ENCODE assay signal across 2 cellular contexts in the genomic region with DNA sequence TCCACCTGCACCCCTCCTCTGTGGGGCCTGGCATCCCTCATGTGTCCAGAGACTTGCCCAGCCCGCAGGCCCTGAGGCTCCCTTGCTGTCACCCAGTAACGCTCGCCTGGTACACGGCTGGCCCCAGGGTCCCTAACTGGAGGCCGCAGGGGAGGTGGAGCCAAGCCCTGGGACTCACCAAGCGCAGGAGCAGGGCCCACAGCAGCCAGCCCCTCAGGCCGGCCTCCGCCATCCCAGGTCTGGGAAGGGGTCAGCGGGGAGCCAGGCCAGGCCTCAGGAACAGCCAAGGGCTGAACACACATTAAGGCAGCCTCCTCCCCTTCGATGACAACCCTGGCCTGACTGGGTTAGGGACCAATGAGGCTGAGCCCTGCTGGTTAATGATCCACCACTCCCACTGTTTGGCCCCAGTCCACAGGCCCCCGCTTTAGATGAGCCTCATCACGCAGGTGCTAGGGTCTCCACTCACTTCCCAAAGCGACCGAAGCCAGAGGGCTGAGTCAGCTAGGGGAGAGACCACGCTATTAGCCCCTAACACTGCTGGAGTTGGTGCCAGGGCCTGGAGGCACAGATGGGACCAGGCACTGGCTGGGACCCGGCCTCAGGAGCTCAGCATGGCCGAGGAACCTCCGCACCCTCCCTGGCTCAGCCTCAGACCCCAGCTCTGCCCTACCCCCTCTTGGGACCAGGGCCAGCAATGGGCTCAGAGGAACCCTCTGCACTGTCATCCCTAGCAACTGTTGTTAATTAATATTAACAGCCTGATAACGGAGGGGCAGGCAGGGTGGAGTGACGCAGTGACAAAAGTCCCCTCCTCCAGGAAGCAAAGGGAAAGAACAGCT.
A peak's percentile ranks its signal among the peaks of the same experiment; 100 is the strongest.
TF ChIP-seq lines count a peak whose summit lies in the region.

A gene with protein sequence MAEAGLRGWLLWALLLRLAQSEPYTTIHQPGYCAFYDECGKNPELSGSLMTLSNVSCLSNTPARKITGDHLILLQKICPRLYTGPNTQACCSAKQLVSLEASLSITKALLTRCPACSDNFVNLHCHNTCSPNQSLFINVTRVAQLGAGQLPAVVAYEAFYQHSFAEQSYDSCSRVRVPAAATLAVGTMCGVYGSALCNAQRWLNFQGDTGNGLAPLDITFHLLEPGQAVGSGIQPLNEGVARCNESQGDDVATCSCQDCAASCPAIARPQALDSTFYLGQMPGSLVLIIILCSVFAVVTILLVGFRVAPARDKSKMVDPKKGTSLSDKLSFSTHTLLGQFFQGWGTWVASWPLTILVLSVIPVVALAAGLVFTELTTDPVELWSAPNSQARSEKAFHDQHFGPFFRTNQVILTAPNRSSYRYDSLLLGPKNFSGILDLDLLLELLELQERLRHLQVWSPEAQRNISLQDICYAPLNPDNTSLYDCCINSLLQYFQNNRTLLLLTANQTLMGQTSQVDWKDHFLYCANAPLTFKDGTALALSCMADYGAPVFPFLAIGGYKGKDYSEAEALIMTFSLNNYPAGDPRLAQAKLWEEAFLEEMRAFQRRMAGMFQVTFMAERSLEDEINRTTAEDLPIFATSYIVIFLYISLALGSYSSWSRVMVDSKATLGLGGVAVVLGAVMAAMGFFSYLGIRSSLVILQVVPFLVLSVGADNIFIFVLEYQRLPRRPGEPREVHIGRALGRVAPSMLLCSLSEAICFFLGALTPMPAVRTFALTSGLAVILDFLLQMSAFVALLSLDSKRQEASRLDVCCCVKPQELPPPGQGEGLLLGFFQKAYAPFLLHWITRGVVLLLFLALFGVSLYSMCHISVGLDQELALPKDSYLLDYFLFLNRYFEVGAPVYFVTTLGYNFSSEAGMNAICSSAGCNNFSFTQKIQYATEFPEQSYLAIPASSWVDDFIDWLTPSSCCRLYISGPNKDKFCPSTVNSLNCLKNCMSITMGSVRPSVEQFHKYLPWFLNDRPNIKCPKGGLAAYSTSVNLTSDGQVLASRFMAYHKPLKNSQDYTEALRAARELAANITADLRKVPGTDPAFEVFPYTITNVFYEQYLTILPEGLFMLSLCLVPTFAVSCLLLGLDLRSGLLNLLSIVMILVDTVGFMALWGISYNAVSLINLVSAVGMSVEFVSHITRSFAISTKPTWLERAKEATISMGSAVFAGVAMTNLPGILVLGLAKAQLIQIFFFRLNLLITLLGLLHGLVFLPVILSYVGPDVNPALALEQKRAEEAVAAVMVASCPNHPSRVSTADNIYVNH (N-terminal part only) (minus strand): TSS at position 303 of the 842 bp plus-strand sequence. CDS start 71 bp downstream, at position 232.

TF ChIP-seq in WTC11, 78 proteins besides CTCF, POLR2A, EP300 and RAD21:
- no peak for TF ChIP-seq JAZF1 (CRISPR knock-in tag; IDR thresholded peaks at IDR 0.05)
- TF ChIP-seq, protein P1, sequence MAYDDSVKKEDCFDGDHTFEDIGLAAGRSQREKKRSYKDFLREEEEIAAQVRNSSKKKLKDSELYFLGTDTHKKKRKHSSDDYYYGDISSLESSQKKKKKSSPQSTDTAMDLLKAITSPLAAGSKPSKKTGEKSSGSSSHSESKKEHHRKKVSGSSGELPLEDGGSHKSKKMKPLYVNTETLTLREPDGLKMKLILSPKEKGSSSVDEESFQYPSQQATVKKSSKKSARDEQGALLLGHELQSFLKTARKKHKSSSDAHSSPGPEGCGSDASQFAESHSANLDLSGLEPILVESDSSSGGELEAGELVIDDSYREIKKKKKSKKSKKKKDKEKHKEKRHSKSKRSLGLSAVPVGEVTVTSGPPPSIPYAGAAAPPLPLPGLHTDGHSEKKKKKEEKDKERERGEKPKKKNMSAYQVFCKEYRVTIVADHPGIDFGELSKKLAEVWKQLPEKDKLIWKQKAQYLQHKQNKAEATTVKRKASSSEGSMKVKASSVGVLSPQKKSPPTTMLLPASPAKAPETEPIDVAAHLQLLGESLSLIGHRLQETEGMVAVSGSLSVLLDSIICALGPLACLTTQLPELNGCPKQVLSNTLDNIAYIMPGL (CRISPR knock-in tag; IDR thresholded peaks at IDR 0.05): no peak
- TF ChIP-seq SMAD3 (CRISPR knock-in tag; IDR thresholded peaks at IDR 0.05; ENCODE audit: borderline replicate concordance): no peak
- no peak for TF ChIP-seq TCF7 (CRISPR knock-in tag; IDR thresholded peaks at IDR 0.05; ENCODE audit: low read depth)
- TF ChIP-seq, protein P2, sequence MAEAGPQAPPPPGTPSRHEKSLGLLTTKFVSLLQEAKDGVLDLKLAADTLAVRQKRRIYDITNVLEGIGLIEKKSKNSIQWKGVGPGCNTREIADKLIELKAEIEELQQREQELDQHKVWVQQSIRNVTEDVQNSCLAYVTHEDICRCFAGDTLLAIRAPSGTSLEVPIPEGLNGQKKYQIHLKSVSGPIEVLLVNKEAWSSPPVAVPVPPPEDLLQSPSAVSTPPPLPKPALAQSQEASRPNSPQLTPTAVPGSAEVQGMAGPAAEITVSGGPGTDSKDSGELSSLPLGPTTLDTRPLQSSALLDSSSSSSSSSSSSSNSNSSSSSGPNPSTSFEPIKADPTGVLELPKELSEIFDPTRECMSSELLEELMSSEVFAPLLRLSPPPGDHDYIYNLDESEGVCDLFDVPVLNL (CRISPR knock-in tag; IDR thresholded peaks at IDR 0.05; ENCODE audit: borderline replicate concordance, low read depth): no peak
- TF ChIP-seq KAT7 (CRISPR knock-in tag; IDR thresholded peaks at IDR 0.05; ENCODE audit: borderline replicate concordance): no peak
- TF ChIP-seq, protein P3, sequence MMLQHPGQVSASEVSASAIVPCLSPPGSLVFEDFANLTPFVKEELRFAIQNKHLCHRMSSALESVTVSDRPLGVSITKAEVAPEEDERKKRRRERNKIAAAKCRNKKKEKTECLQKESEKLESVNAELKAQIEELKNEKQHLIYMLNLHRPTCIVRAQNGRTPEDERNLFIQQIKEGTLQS (CRISPR knock-in tag; conservative IDR thresholded peaks at IDR 0.05): no peak
- no peak for TF ChIP-seq ZNF219 (CRISPR knock-in tag; IDR thresholded peaks at IDR 0.05; ENCODE audit: borderline replicate concordance)
- TF ChIP-seq, protein P4, sequence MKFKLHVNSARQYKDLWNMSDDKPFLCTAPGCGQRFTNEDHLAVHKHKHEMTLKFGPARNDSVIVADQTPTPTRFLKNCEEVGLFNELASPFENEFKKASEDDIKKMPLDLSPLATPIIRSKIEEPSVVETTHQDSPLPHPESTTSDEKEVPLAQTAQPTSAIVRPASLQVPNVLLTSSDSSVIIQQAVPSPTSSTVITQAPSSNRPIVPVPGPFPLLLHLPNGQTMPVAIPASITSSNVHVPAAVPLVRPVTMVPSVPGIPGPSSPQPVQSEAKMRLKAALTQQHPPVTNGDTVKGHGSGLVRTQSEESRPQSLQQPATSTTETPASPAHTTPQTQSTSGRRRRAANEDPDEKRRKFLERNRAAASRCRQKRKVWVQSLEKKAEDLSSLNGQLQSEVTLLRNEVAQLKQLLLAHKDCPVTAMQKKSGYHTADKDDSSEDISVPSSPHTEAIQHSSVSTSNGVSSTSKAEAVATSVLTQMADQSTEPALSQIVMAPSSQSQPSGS (CRISPR knock-in tag; IDR thresholded peaks at IDR 0.05; ENCODE audit: borderline replicate concordance, low read depth): no peak
- no peak for TF ChIP-seq ZNF263 (CRISPR knock-in tag; IDR thresholded peaks at IDR 0.05; ENCODE audit: low read depth)
- no peak for TF ChIP-seq CBFB (CRISPR knock-in tag; IDR thresholded peaks at IDR 0.05; ENCODE audit: low read depth)

TF ChIP-seq in HepG2, 621 proteins besides CTCF, POLR2A, EP300 and RAD21 (continues in another document):
- no peak; the same call in 1 of the 2 replicates for TF ChIP-seq ZNF451 (CRISPR knock-in tag; IDR thresholded peaks at IDR 0.05)
- TF ChIP-seq, protein P5, sequence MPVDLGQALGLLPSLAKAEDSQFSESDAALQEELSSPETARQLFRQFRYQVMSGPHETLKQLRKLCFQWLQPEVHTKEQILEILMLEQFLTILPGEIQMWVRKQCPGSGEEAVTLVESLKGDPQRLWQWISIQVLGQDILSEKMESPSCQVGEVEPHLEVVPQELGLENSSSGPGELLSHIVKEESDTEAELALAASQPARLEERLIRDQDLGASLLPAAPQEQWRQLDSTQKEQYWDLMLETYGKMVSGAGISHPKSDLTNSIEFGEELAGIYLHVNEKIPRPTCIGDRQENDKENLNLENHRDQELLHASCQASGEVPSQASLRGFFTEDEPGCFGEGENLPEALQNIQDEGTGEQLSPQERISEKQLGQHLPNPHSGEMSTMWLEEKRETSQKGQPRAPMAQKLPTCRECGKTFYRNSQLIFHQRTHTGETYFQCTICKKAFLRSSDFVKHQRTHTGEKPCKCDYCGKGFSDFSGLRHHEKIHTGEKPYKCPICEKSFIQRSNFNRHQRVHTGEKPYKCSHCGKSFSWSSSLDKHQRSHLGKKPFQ (CRISPR knock-in tag; IDR thresholded peaks at IDR 0.05; ENCODE audit: insufficient replicate concordance): peak; percentile 3
- TF ChIP-seq MIXL1 (CRISPR knock-in tag; IDR thresholded peaks at IDR 0.05): peak; percentile 85
- peak; percentile 70 for TF ChIP-seq DMAP1 (CRISPR knock-in tag; IDR thresholded peaks at IDR 0.05)
- TF ChIP-seq, protein P6, sequence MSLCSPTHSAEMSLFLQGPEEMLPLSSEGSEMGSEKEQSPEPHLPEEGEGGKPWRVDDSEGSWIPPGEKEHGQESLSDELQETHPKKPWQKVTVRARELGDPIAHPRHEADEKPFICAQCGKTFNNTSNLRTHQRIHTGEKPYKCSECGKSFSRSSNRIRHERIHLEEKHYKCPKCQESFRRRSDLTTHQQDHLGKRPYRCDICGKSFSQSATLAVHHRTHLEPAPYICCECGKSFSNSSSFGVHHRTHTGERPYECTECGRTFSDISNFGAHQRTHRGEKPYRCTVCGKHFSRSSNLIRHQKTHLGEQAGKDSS (CRISPR knock-in tag; IDR thresholded peaks at IDR 0.05; ENCODE audit: borderline replicate concordance, low read depth): peak; percentile 55
- TF ChIP-seq ZNF549 (CRISPR knock-in tag; IDR thresholded peaks at IDR 0.05): no peak
- 0 out of 2 replicates have a peak, but pooled peaks have one; percentile 65 for TF ChIP-seq MTA1 (CRISPR knock-in tag; IDR thresholded peaks at IDR 0.05; ENCODE audit: borderline replicate concordance)
- TF ChIP-seq, protein P7, sequence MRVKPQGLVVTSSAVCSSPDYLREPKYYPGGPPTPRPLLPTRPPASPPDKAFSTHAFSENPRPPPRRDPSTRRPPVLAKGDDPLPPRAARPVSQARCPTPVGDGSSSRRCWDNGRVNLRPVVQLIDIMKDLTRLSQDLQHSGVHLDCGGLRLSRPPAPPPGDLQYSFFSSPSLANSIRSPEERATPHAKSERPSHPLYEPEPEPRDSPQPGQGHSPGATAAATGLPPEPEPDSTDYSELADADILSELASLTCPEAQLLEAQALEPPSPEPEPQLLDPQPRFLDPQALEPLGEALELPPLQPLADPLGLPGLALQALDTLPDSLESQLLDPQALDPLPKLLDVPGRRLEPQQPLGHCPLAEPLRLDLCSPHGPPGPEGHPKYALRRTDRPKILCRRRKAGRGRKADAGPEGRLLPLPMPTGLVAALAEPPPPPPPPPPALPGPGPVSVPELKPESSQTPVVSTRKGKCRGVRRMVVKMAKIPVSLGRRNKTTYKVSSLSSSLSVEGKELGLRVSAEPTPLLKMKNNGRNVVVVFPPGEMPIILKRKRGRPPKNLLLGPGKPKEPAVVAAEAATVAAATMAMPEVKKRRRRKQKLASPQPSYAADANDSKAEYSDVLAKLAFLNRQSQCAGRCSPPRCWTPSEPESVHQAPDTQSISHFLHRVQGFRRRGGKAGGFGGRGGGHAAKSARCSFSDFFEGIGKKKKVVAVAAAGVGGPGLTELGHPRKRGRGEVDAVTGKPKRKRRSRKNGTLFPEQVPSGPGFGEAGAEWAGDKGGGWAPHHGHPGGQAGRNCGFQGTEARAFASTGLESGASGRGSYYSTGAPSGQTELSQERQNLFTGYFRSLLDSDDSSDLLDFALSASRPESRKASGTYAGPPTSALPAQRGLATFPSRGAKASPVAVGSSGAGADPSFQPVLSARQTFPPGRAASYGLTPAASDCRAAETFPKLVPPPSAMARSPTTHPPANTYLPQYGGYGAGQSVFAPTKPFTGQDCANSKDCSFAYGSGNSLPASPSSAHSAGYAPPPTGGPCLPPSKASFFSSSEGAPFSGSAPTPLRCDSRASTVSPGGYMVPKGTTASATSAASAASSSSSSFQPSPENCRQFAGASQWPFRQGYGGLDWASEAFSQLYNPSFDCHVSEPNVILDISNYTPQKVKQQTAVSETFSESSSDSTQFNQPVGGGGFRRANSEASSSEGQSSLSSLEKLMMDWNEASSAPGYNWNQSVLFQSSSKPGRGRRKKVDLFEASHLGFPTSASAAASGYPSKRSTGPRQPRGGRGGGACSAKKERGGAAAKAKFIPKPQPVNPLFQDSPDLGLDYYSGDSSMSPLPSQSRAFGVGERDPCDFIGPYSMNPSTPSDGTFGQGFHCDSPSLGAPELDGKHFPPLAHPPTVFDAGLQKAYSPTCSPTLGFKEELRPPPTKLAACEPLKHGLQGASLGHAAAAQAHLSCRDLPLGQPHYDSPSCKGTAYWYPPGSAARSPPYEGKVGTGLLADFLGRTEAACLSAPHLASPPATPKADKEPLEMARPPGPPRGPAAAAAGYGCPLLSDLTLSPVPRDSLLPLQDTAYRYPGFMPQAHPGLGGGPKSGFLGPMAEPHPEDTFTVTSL (CRISPR knock-in tag; IDR thresholded peaks at IDR 0.05; ENCODE audit: borderline replicate concordance): peak; percentile 4; the same call in 1 of the 2 replicates
- TF ChIP-seq SNRNP70 (IDR thresholded peaks at IDR 0.05; ENCODE audit: low read depth, low read length): no peak
- peak; percentile 39; the same call in 1 of the 2 replicates for TF ChIP-seq FOXA3 (CRISPR knock-in tag; IDR thresholded peaks at IDR 0.05)
- TF ChIP-seq, protein P8, sequence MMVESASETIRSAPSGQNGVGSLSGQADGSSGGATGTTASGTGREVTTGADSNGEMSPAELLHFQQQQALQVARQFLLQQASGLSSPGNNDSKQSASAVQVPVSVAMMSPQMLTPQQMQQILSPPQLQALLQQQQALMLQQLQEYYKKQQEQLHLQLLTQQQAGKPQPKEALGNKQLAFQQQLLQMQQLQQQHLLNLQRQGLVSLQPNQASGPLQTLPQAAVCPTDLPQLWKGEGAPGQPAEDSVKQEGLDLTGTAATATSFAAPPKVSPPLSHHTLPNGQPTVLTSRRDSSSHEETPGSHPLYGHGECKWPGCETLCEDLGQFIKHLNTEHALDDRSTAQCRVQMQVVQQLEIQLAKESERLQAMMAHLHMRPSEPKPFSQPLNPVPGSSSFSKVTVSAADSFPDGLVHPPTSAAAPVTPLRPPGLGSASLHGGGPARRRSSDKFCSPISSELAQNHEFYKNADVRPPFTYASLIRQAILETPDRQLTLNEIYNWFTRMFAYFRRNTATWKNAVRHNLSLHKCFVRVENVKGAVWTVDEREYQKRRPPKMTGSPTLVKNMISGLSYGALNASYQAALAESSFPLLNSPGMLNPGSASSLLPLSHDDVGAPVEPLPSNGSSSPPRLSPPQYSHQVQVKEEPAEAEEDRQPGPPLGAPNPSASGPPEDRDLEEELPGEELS (CRISPR knock-in tag; IDR thresholded peaks at IDR 0.05): peak; percentile 19; the same call in 1 of the 2 replicates
- TF ChIP-seq ZNF83 (CRISPR knock-in tag; IDR thresholded peaks at IDR 0.05; ENCODE audit: borderline replicate concordance): peak; percentile 78; the same call in 1 of the 2 replicates
- TF ChIP-seq RXRA (CRISPR knock-in tag; IDR thresholded peaks at IDR 0.05): peak; percentile 69
- TF ChIP-seq IKZF1 (IDR thresholded peaks at IDR 0.05): no peak
- TF ChIP-seq ZNF230 (CRISPR knock-in tag; IDR thresholded peaks at IDR 0.05): peak; percentile 86; the same call in 1 of the 2 replicates
- TF ChIP-seq ZNF777 (CRISPR knock-in tag; IDR thresholded peaks at IDR 0.05): no peak
- TF ChIP-seq NONO (IDR thresholded peaks at IDR 0.05): no peak
- peak; percentile 88 for TF ChIP-seq NONO (CRISPR knock-in tag; conservative IDR thresholded peaks at IDR 0.05)
